14 cellular contexts compared by ENCODE assay signal in the genomic region with DNA sequence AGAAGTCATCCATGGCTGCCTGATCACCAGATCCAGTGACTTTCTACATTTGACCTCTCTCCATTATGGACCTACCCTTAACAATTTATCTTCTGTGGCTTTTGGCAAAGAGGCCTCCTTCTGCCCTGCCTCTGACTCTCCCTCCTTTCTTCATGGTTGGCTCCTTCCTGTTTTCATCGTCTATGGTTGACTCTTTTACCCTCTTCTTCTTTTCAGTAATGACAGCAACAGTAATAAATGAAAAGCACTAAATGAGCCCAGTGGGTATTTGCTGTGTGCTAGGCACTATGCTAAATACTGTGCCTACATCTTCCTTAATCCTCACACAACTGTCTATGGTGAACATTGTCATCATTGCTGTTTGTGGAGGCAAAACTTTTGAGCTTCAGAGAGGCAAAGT. TPM values are rescaled to one million over a fixed set of nuclear protein-coding genes. Genes with fewer than 3 reads are reported as not detected.
DNase-seq lines count a peak whose midpoint lies in the region; ATAC-seq and TF ChIP-seq lines count a peak whose summit lies in the region.
"Had no signal": no experiment of that assay in that cellular context is flagged by ENCODE, and none has a peak within 500 bp of the region (broad histone marks: within the 10 kb centered on the region; RNA-seq: fewer than 3 reads in every experiment).

No MANE protein-coding gene starts in this region.

- no peak overlapping the region for H2AFZ ChIP-seq in OCI-LY7 (ENCODE audit: low read length)

- H3K4me1 Mint-ChIP-seq in activated naive CD4-positive, alpha-beta T cell treated with anti-CD3 and anti-CD28 coated beads, Interleukin-2, amount 10 ng/mL, durations not matched to agents 7 days and 5 days: peaks cover 31% of the 10 kb centered on the region
- H3K4me1 Mint-ChIP-seq in stimulated activated memory B cell treated with anti-CD40 and anti-IgM and Interleukin-4, amounts not matched to agents 10 μg/mL and 1 μg/mL and 100 μg/mL, for 72 hours: peaks cover 66% of the 10 kb centered on the region

- H3K27me3 ChIP-seq in ascending aorta: no peaks in the 10 kb centered on the region
- H3K27me3 ChIP-seq: brain microvascular endothelial cell, gastrocnemius medialis, upper lobe of left lung had no signal

- CTCF ChIA-PET in activated naive CD4-positive, alpha-beta T cell treated with anti-CD3 and anti-CD28 coated beads, Interleukin-2, amount 10 ng/mL, durations not matched to agents 7 days and 5 days (lab: Charles Lee): interaction anchor here (0.7 to 2.4 kb wide), 3 partner anchors 10 to 167 kb away, joined by 3 to 6 read pairs (median 4); no protein-coding TSS in a partner anchor
- CTCF ChIA-PET in OCI-LY7 (lab: Charles Lee; ENCODE audit: unreplicated experiment): no interaction called here

- intact Hi-C loops in OCI-LY7 (cut with micrococcal nuclease; ENCODE audit: unreplicated experiment) (no loop called here), ascending aorta (cut with DNase I) (no loop called here)

- no peaks in the 10 kb centered on the region for H3K9me3 ChIP-seq in OCI-LY7 (ENCODE audit: low read length)
- H3K9me3 ChIP-seq in ascending aorta: no peaks in the 10 kb centered on the region
- H3K9me3 ChIP-seq: gastrocnemius medialis, upper lobe of left lung had no signal

- DNase-seq in activated naive CD4-positive, alpha-beta T cell treated with anti-CD3 and anti-CD28 coated beads, Interleukin-2, amount 10 ng/mL, durations not matched to agents 7 days and 5 days: no peak
- DNase-seq in activated naive CD4-positive, alpha-beta T cell treated with anti-CD3 and anti-CD28 coated beads, Interleukin-2, amount 50 U/mL, for 72 hours (ENCODE audit: low spot score in 2 of 2): no peak
- DNase-seq in OCI-LY7 (ENCODE audit: low spot score) (no peak), ascending aorta (ENCODE audit: low spot score in 2 of 2) (no peak), ACHN (no peak), HuH-7 (ENCODE audit: low spot score) (no peak)
- DNase-seq: brain microvascular endothelial cell; gastrocnemius medialis; NCI-H1417 treated with DMSO at 0.1 percent for 48 hours; stimulated activated CD4-positive, alpha-beta T cell treated with anti-CD3 and anti-CD28 coated beads, Interleukin-15, amount 100 ng/mL, for 24 hours; upper lobe of left lung had no signal

- no peaks in the 10 kb centered on the region for H3K9me3 Mint-ChIP-seq in activated naive CD4-positive, alpha-beta T cell treated with anti-CD3 and anti-CD28 coated beads, Interleukin-2, amount 10 ng/mL, durations not matched to agents 7 days and 5 days
- no peaks in the 10 kb centered on the region for H3K9me3 Mint-ChIP-seq in activated naive CD4-positive, alpha-beta T cell treated with anti-CD3 and anti-CD28 coated beads, Interleukin-2, amount 50 U/mL, for 72 hours
- no peaks in the 10 kb centered on the region for H3K9me3 Mint-ChIP-seq in stimulated activated memory B cell treated with anti-CD40 and anti-IgM and Interleukin-4, amounts not matched to agents 10 μg/mL and 1 μg/mL and 100 μg/mL, for 72 hours

- no peak for TF ChIP-seq CTCF in OCI-LY7 (conservative IDR thresholded peaks at IDR 0.05; ENCODE audit: low read length)
- no peak for TF ChIP-seq CTCF in ascending aorta (IDR thresholded peaks at IDR 0.05)

- H3K4me3 ChIP-seq in OCI-LY7 (ENCODE audit: low read depth, low read length, poor library complexity, severe bottlenecking) (no peak overlapping the region), ascending aorta (no peak overlapping the region)
- H3K4me3 ChIP-seq: gastrocnemius medialis, upper lobe of left lung had no signal

- H3K9me2 ChIP-seq in OCI-LY7 (ENCODE audit: insufficient read depth, low read length): no peaks in the 10 kb centered on the region

- H3K79me2 ChIP-seq in OCI-LY7 (ENCODE audit: insufficient read depth, low read depth, low read length): peaks cover 7% of the 10 kb centered on the region

- H3K36me3 ChIP-seq in OCI-LY7 (ENCODE audit: insufficient read depth, low read length) (peaks cover 56% of the 10 kb centered on the region), ascending aorta (no peaks in the 10 kb centered on the region)
- H3K36me3 ChIP-seq: brain microvascular endothelial cell, gastrocnemius medialis had no signal

- H3K27me3 Mint-ChIP-seq in activated naive CD4-positive, alpha-beta T cell treated with anti-CD3 and anti-CD28 coated beads, Interleukin-2, amount 10 ng/mL, durations not matched to agents 7 days and 5 days: no peaks in the 10 kb centered on the region
- H3K27me3 Mint-ChIP-seq in stimulated activated memory B cell treated with anti-CD40 and anti-IgM and Interleukin-4, amounts not matched to agents 10 μg/mL and 1 μg/mL and 100 μg/mL, for 72 hours: no peaks in the 10 kb centered on the region
- H3K27me3 Mint-ChIP-seq: progenitor cell of endocrine pancreas had no signal

- POLR2A ChIA-PET in OCI-LY7 (lab: Charles Lee): interaction anchor here (0.7 to 0.8 kb wide), 3 partner anchors 10 to 219 kb away, joined by 3 read pairs; a partner anchor contains a TSS

- no peaks in the 10 kb centered on the region for H4K20me1 ChIP-seq in OCI-LY7 (ENCODE audit: insufficient read depth, low read length)

- BruUV-seq in OCI-LY7 (replicated peaks; lab: Mats Ljungman, UMichigan): no TSS peak

- peaks cover 13% of the 10 kb centered on the region for H3K36me3 Mint-ChIP-seq in activated naive CD4-positive, alpha-beta T cell treated with anti-CD3 and anti-CD28 coated beads, Interleukin-2, amount 10 ng/mL, durations not matched to agents 7 days and 5 days
- peaks cover 0 to 3% of the 10 kb centered on the region in 2 donors for H3K36me3 Mint-ChIP-seq in activated naive CD4-positive, alpha-beta T cell treated with anti-CD3 and anti-CD28 coated beads, Interleukin-2, amount 50 U/mL, for 72 hours
- H3K36me3 Mint-ChIP-seq in stimulated activated memory B cell treated with anti-CD40 and anti-IgM and Interleukin-4, amounts not matched to agents 10 μg/mL and 1 μg/mL and 100 μg/mL, for 72 hours: peaks cover 35% of the 10 kb centered on the region

- peak overlapping the region; percentile 77 for H3K27ac Mint-ChIP-seq in activated naive CD4-positive, alpha-beta T cell treated with anti-CD3 and anti-CD28 coated beads, Interleukin-2, amount 10 ng/mL, durations not matched to agents 7 days and 5 days
- H3K27ac Mint-ChIP-seq in activated naive CD4-positive, alpha-beta T cell treated with anti-CD3 and anti-CD28 coated beads, Interleukin-2, amount 50 U/mL, for 72 hours: peak overlapping the region in 1 of 2 donors; percentile 63
- peak overlapping the region; percentile 56 for H3K27ac Mint-ChIP-seq in stimulated activated memory B cell treated with anti-CD40 and anti-IgM and Interleukin-4, amounts not matched to agents 10 μg/mL and 1 μg/mL and 100 μg/mL, for 72 hours
- H3K27ac Mint-ChIP-seq: progenitor cell of endocrine pancreas had no signal

- H3K4me1 ChIP-seq in OCI-LY7 (ENCODE audit: insufficient read depth, low read length, poor library complexity, severe bottlenecking): peaks cover 17% of the 10 kb centered on the region
- H3K4me1 ChIP-seq in ascending aorta: peaks cover 13 to 57% of the 10 kb centered on the region in 2 donors
- H3K4me1 ChIP-seq: gastrocnemius medialis had no signal

- no peak overlapping the region for H3K4me3 Mint-ChIP-seq in activated naive CD4-positive, alpha-beta T cell treated with anti-CD3 and anti-CD28 coated beads, Interleukin-2, amount 10 ng/mL, durations not matched to agents 7 days and 5 days
- H3K4me3 Mint-ChIP-seq in stimulated activated memory B cell treated with anti-CD40 and anti-IgM and Interleukin-4, amounts not matched to agents 10 μg/mL and 1 μg/mL and 100 μg/mL, for 72 hours: no peak overlapping the region

- H3K27ac ChIP-seq in OCI-LY7 (ENCODE audit: low read depth, low read length, poor library complexity, severe bottlenecking): no peak overlapping the region
- H3K27ac ChIP-seq in ascending aorta: peak overlapping the region; percentile 75 to 79
- H3K27ac ChIP-seq: brain microvascular endothelial cell, gastrocnemius medialis had no signal

- no peak for ATAC-seq in activated naive CD4-positive, alpha-beta T cell treated with anti-CD3 and anti-CD28 coated beads, Interleukin-2, amount 50 U/mL, for 72 hours
- ATAC-seq in stimulated activated memory B cell treated with anti-CD40 and anti-IgM and Interleukin-4, amounts not matched to agents 10 μg/mL and 1 μg/mL and 100 μg/mL, for 72 hours: peak; percentile 60
- ATAC-seq in HG02981 (IDR thresholded peaks at IDR 0.05; ENCODE audit: unreplicated experiment): no peak
- ATAC-seq: gastrocnemius medialis had no signal

- 0 out of 2 replicates have a peak overlapping the region, but pooled peaks have one; percentile 30 for H3K4me2 ChIP-seq in OCI-LY7 (ENCODE audit: low read length)

- in situ Hi-C loops in ACHN (cut with HindIII; ENCODE audit: low pct_ligation_motif_present, low pct_unique_long_range_greater_than_20kb, low sequenced_read_pairs): no loop called here

RNA-seq across cellular contexts. Expression of a gene that starts 24.5 kb away (rescaled TPM):
- total RNA-seq in activated naive CD4-positive, alpha-beta T cell treated with anti-CD3 and anti-CD28 coated beads, Interleukin-2, amount 50 U/mL, for 72 hours: 10 to 100 TPM; 40.0 to 70.7 TPM
- 84.4 and 87.4 TPM in 2 replicates for total RNA-seq in OCI-LY7 (2014; rRNA removed; shearing (Covaris generic))
- total RNA-seq in OCI-LY7 (2022): 104 and 133 TPM in 2 replicates
- total RNA-seq in ascending aorta: 121 TPM

RNA-seq across cellular contexts. Expression of a gene that starts 50.6 kb away (rescaled TPM):
- 1 to 10 TPM; 4.8 to 6.2 TPM for total RNA-seq in activated naive CD4-positive, alpha-beta T cell treated with anti-CD3 and anti-CD28 coated beads, Interleukin-2, amount 50 U/mL, for 72 hours
- total RNA-seq in OCI-LY7 (2014; rRNA removed; shearing (Covaris generic)): 11.9 and 12.8 TPM in 2 replicates
- total RNA-seq in OCI-LY7 (2022) (6.9 and 9.1 TPM in 2 replicates), ascending aorta (98.4 TPM)
